In the genomic region with DNA sequence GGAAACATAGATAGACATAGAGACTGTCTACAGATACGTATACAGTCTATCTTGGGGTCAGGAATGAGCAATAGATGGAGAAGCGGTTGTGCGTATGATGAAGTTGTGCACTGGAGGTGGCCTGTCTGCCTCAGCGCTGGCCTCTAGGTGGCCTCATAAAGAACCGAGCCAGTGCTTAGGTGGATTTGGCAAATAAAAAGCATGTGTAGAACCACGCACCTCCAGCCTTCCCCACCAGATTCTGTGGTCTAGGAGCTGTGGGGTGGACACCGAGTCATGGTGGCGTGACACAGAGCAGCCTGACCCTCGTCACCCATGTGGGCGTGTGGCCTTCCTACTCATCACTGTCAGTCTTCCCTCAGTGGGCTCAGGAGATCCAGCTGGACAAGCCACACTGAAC, we compare ENCODE assay signal across 9 cellular contexts. TPM values are rescaled to one million over a fixed set of nuclear protein-coding genes. Genes with fewer than 3 reads are reported as not detected.
DNase-seq lines count a peak whose midpoint lies in the region; ATAC-seq, FAIRE-seq and TF ChIP-seq lines count a peak whose summit lies in the region.
"Had no signal": no experiment of that assay in that cellular context is flagged by ENCODE, and none has a peak within 500 bp of the region (broad histone marks: within the 10 kb centered on the region; RNA-seq: fewer than 3 reads in every experiment).

No MANE protein-coding gene starts in this region.

- peak overlapping the region; percentile 22 for H3K4me3 Mint-ChIP-seq in activated T-helper 2 cell treated with anti-CD3 and anti-CD28 coated beads, Interferon-gamma antibody, Interleukin-2, Interleukin-4, amounts not matched to agents 10 μg/mL and 5 μg/mL and 100 μg/mL, durations not matched to agents 14 hours and 24 hours and 36 hours (ENCODE audit: low read depth)

- H3K27ac Mint-ChIP-seq in activated T-helper 2 cell treated with anti-CD3 and anti-CD28 coated beads, Interferon-gamma antibody, Interleukin-2, Interleukin-4, amounts not matched to agents 10 μg/mL and 5 μg/mL and 100 μg/mL, durations not matched to agents 14 hours and 24 hours and 36 hours, result peak overlapping the region; percentile 96

- H3K9me3 Mint-ChIP-seq in activated T-helper 2 cell treated with anti-CD3 and anti-CD28 coated beads, Interferon-gamma antibody, Interleukin-2, Interleukin-4, amounts not matched to agents 10 μg/mL and 5 μg/mL and 100 μg/mL, durations not matched to agents 14 hours and 24 hours and 36 hours, result no peaks in the 10 kb centered on the region

- peak; percentile 20 for ATAC-seq in left lung
- ATAC-seq in HG02763 (IDR thresholded peaks at IDR 0.05; ENCODE audit: unreplicated experiment), result no peak

- intact Hi-C loops in activated T-helper 2 cell treated with anti-CD3 and anti-CD28 coated beads, Interferon-gamma antibody, Interleukin-2, Interleukin-4, amounts not matched to agents 10 μg/mL and 5 μg/mL and 100 μg/mL, durations not matched to agents 14 hours and 24 hours and 36 hours (cut with micrococcal nuclease), result no loop called here
- intact Hi-C loops in left lung (cut with DNase I), result no loop called here

- H3K36me3 ChIP-seq in left lung, result peaks cover 0 to 48% of the 10 kb centered on the region in 2 donors

- DNase-seq in D721Med (ENCODE audit: insufficient read length, low spot score), result no peak
- peak; percentile 24 for DNase-seq in activated T-helper 2 cell treated with anti-CD3 and anti-CD28 coated beads, Interferon-gamma antibody, Interleukin-2, Interleukin-4, amounts not matched to agents 10 μg/mL and 5 μg/mL and 100 μg/mL, durations not matched to agents 14 hours and 24 hours and 36 hours (ENCODE audit: low spot score)
- peak in 1 of 2 donors; percentile 60 for DNase-seq in left lung
- DNase-seq in middle frontal gyrus (ENCODE audit: extremely low spot score, low spot score), result no peak
- DNase-seq in T-helper 9 cell, result no peak
- no peak for DNase-seq in SK-N-DZ (ENCODE audit: low spot score)

- no peaks in the 10 kb centered on the region for H3K27me3 Mint-ChIP-seq in activated T-helper 2 cell treated with anti-CD3 and anti-CD28 coated beads, Interferon-gamma antibody, Interleukin-2, Interleukin-4, amounts not matched to agents 10 μg/mL and 5 μg/mL and 100 μg/mL, durations not matched to agents 14 hours and 24 hours and 36 hours (ENCODE audit: low read depth)

- H3K9me3 ChIP-seq in left lung, result no peaks in the 10 kb centered on the region

- peaks cover 62% of the 10 kb centered on the region for H3K4me1 Mint-ChIP-seq in activated T-helper 2 cell treated with anti-CD3 and anti-CD28 coated beads, Interferon-gamma antibody, Interleukin-2, Interleukin-4, amounts not matched to agents 10 μg/mL and 5 μg/mL and 100 μg/mL, durations not matched to agents 14 hours and 24 hours and 36 hours (ENCODE audit: low read depth)

- H3K27ac ChIP-seq in left lung, result peak overlapping the region; percentile 90 to 93

- TF ChIP-seq CTCF in D721Med (IDR thresholded peaks at IDR 0.05; ENCODE audit: insufficient read depth, missing control alignments), result peak; percentile 29
- TF ChIP-seq CTCF in LNCAP (IDR thresholded peaks at IDR 0.05), result peak; percentile 49; the same call in 1 of the 2 replicates
- peak; percentile 24 to 45 for TF ChIP-seq CTCF in left lung (IDR thresholded peaks at IDR 0.05)

- H3K4me3 ChIP-seq in left lung, result peak overlapping the region in 1 of 2 donors; percentile 14

- peaks cover 47% of the 10 kb centered on the region for H3K36me3 Mint-ChIP-seq in activated T-helper 2 cell treated with anti-CD3 and anti-CD28 coated beads, Interferon-gamma antibody, Interleukin-2, Interleukin-4, amounts not matched to agents 10 μg/mL and 5 μg/mL and 100 μg/mL, durations not matched to agents 14 hours and 24 hours and 36 hours (ENCODE audit: low read depth)

- peaks cover 67 to 100% of the 10 kb centered on the region in 2 donors for H3K4me1 ChIP-seq in left lung

- no peaks in the 10 kb centered on the region for H3K27me3 ChIP-seq in left lung

- FAIRE-seq in D721Med (lab: Jason Lieb, UNC), result no peak
- FAIRE-seq: islet of Langerhans had no signal

RNA-seq across cellular contexts. Expression of gene PGS1, which starts 34.0 kb away (rescaled TPM):
- 59.3 and 64.1 TPM in 2 replicates for total RNA-seq in activated T-helper 2 cell treated with anti-CD3 and anti-CD28 coated beads, Interferon-gamma antibody, Interleukin-2, Interleukin-4, amounts not matched to agents 10 μg/mL and 5 μg/mL and 100 μg/mL, durations not matched to agents 14 hours and 24 hours and 36 hours
- total RNA-seq in left lung, result 10 to 100 TPM; 63.4 to 83.6 TPM
- polyA plus RNA-seq in SK-N-DZ (2014; cell fraction: cytosol; rRNA removed), result 49.0 and 52.4 TPM in 2 replicates
- 137 and 160 TPM in 2 replicates for polyA plus RNA-seq in SK-N-DZ (2014; cell fraction: nucleus; rRNA removed)

RNA-seq across cellular contexts. Expression of gene SOCS3, which starts 52.5 kb away (rescaled TPM):
- 93.5 and 99.8 TPM in 2 replicates for total RNA-seq in activated T-helper 2 cell treated with anti-CD3 and anti-CD28 coated beads, Interferon-gamma antibody, Interleukin-2, Interleukin-4, amounts not matched to agents 10 μg/mL and 5 μg/mL and 100 μg/mL, durations not matched to agents 14 hours and 24 hours and 36 hours
- 100 to 1,000 TPM in 1 of 2 donors, 10 to 100 TPM in 1; 60.7 to 110 TPM for total RNA-seq in left lung
- 0.40 and 0.52 TPM in 2 replicates for polyA plus RNA-seq in SK-N-DZ (2014; cell fraction: cytosol; rRNA removed)
- polyA plus RNA-seq in SK-N-DZ (2014; cell fraction: nucleus; rRNA removed), result 0.81 and 2.2 TPM in 2 replicates
